1 cellular context compared by ENCODE assay signal in the genomic region with DNA sequence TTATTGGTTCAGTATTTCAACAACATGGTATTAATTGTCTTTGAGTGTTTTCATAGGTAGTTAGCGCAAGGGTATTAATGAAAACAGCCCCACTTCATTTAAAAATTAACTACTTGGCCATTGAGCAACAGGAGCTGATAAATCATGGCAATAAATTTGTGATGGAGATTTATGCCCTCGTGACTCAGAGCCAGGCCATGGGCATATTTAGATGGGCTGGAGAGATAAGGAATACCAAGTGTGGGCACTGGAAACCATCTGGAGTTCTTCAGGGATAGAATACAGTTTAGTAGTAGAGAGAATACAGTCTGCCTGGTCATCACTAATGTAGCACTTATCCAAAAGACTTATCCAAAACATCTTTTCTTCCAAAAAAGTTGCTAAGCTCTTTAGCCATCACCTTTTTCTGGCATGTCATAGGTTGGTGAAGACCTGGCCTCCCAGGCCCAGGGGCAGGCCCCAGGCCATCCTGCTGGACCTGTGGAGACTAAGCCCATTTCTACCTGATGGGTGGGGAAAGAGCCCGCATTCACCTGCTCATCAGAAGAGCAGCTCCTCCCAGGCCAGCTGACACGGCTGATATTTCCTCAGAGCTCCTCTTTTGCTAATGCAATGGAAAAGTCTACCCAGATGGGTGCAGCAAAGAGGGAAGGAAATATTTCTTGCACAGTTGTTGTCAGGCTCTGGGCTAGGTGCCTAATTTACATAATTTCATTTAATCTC.
TF ChIP-seq lines count a peak whose summit lies in the region.

No MANE protein-coding gene starts in this region.

TF ChIP-seq in HepG2, 621 proteins besides CTCF, POLR2A, EP300 and RAD21 (continued from another document):
- TF ChIP-seq, protein P1, sequence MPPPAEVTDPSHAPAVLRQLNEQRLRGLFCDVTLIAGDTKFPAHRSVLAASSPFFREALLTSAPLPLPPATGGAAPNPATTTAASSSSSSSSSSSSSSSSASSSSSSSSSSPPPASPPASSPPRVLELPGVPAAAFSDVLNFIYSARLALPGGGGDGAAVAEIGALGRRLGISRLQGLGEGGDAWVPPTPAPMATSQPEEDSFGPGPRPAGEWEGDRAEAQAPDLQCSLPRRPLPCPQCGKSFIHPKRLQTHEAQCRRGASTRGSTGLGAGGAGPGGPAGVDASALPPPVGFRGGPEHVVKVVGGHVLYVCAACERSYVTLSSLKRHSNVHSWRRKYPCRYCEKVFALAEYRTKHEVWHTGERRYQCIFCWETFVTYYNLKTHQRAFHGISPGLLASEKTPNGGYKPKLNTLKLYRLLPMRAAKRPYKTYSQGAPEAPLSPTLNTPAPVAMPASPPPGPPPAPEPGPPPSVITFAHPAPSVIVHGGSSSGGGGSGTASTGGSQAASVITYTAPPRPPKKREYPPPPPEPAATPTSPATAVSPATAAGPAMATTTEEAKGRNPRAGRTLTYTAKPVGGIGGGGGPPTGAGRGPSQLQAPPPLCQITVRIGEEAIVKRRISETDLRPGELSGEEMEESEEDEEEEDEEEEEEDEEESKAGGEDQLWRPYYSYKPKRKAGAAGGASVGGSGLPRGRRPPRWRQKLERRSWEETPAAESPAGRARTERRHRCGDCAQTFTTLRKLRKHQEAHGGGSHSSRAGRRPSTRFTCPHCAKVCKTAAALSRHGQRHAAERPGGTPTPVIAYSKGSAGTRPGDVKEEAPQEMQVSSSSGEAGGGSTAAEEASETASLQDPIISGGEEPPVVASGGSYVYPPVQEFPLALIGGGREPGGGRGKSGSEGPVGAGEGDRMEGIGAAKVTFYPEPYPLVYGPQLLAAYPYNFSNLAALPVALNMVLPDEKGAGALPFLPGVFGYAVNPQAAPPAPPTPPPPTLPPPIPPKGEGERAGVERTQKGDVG (CRISPR knock-in tag; IDR thresholded peaks at IDR 0.05; ENCODE audit: borderline replicate concordance): no peak
- TF ChIP-seq ZFP41 (CRISPR knock-in tag; IDR thresholded peaks at IDR 0.05; ENCODE audit: borderline replicate concordance): no peak
- TF ChIP-seq, protein P2, sequence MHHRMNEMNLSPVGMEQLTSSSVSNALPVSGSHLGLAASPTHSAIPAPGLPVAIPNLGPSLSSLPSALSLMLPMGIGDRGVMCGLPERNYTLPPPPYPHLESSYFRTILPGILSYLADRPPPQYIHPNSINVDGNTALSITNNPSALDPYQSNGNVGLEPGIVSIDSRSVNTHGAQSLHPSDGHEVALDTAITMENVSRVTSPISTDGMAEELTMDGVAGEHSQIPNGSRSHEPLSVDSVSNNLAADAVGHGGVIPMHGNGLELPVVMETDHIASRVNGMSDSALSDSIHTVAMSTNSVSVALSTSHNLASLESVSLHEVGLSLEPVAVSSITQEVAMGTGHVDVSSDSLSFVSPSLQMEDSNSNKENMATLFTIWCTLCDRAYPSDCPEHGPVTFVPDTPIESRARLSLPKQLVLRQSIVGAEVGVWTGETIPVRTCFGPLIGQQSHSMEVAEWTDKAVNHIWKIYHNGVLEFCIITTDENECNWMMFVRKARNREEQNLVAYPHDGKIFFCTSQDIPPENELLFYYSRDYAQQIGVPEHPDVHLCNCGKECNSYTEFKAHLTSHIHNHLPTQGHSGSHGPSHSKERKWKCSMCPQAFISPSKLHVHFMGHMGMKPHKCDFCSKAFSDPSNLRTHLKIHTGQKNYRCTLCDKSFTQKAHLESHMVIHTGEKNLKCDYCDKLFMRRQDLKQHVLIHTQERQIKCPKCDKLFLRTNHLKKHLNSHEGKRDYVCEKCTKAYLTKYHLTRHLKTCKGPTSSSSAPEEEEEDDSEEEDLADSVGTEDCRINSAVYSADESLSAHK (CRISPR knock-in tag; IDR thresholded peaks at IDR 0.05; ENCODE audit: borderline replicate concordance): no peak
- no peak for TF ChIP-seq ISX (CRISPR knock-in tag; conservative IDR thresholded peaks at IDR 0.05)
- no peak for TF ChIP-seq GTF2F1 (IDR thresholded peaks at IDR 0.05; ENCODE audit: low read length)
- TF ChIP-seq, protein P3, sequence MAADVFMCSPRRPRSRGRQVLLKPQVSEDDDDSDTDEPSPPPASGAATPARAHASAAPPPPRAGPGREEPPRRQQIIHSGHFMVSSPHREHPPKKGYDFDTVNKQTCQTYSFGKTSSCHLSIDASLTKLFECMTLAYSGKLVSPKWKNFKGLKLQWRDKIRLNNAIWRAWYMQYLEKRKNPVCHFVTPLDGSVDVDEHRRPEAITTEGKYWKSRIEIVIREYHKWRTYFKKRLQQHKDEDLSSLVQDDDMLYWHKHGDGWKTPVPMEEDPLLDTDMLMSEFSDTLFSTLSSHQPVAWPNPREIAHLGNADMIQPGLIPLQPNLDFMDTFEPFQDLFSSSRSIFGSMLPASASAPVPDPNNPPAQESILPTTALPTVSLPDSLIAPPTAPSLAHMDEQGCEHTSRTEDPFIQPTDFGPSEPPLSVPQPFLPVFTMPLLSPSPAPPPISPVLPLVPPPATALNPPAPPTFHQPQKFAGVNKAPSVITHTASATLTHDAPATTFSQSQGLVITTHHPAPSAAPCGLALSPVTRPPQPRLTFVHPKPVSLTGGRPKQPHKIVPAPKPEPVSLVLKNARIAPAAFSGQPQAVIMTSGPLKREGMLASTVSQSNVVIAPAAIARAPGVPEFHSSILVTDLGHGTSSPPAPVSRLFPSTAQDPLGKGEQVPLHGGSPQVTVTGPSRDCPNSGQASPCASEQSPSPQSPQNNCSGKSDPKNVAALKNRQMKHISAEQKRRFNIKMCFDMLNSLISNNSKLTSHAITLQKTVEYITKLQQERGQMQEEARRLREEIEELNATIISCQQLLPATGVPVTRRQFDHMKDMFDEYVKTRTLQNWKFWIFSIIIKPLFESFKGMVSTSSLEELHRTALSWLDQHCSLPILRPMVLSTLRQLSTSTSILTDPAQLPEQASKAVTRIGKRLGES (CRISPR knock-in tag; IDR thresholded peaks at IDR 0.05; ENCODE audit: borderline replicate concordance): no peak
- no peak for TF ChIP-seq MATR3 (CRISPR knock-in tag; IDR thresholded peaks at IDR 0.05)
- no peak for TF ChIP-seq JUNB (CRISPR knock-in tag; IDR thresholded peaks at IDR 0.05; ENCODE audit: borderline replicate concordance)
